1 cellular context compared by ENCODE assay signal in the genomic region with DNA sequence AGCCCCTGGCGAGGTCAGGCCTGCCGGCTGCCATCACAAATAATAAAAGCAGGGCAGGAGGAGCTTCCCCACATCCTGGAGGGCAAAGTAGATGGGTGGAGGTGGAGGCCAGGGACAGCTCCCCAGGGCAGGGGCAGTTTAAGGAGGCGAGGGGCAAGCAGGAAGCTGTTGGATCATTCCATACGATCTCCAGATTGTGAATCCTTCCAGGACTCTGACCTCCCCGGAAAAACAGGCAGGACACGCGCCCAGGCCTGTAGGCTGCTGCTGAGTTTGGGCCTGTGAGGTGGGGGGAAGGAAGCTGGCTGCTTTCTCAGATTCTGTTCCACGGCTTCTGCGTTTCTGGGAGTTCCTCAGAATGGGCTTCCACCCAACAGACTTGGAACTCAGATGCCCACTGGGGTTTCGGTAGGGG.
TF ChIP-seq lines count a peak whose summit lies in the region.

No MANE protein-coding gene starts in this region.

TF ChIP-seq in IMR-90, 13 proteins besides CTCF, POLR2A, EP300 and RAD21:
- no peak for TF ChIP-seq RCOR1 (IDR thresholded peaks at IDR 0.05; ENCODE audit: insufficient replicate concordance, low read length)
- no peak for TF ChIP-seq MAFK (IDR thresholded peaks at IDR 0.05; ENCODE audit: low read depth, low read length)
- no peak for TF ChIP-seq MXI1 (IDR thresholded peaks at IDR 0.05; ENCODE audit: borderline replicate concordance, low read depth, low read length)
- no peak for TF ChIP-seq NFE2L2 (IDR thresholded peaks at IDR 0.05; ENCODE audit: low read depth, low read length)
